28 cellular contexts compared by ENCODE assay signal in the genomic region with DNA sequence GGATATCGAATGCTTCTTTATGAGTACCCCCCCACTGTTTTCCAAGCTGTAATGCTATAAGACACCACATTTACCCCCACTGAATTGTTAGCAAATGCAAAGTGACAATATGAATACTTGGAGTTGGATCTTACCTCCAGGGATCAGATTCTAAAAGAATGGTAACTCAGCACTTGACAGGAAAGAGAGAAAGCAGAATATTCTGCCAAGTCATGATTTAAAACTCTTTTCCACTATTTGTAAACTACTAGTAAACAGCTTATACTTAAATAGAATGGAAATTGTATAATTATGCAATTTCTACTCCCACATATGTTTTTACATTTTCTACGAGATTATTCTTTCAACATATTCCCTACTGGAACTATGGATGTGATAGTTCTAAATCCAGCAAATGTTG. TPM values are rescaled to one million over a fixed set of nuclear protein-coding genes. Genes with fewer than 3 reads are reported as not detected.
"Had no signal": no experiment of that assay in that cellular context is flagged by ENCODE, and none has a peak within 500 bp of the region (broad histone marks: within the 10 kb centered on the region; RNA-seq: fewer than 3 reads in every experiment).

No MANE protein-coding gene starts in this region.

- H3K4me2 ChIP-seq: neural progenitor cell, smooth muscle cell had no signal

- H3K9me3 ChIP-seq: ovary, psoas muscle, spleen, stomach, thoracic aorta, thyroid gland, tibial nerve, upper lobe of right lung, uterus had no signal

- H3K27me3 ChIP-seq: neural progenitor cell, ovary, spleen, stomach, thyroid gland, tibial nerve, upper lobe of right lung, uterus had no signal

- H3K4me1 ChIP-seq: neural progenitor cell, parathyroid adenoma, psoas muscle, spleen, stomach, thyroid gland, tibial nerve, upper lobe of right lung, uterus had no signal

- ATAC-seq: naive thymus-derived CD4-positive, alpha-beta T cell; natural killer cell; psoas muscle; right cardiac atrium; sciatic nerve; stimulated activated naive B cell treated with anti-CD40 and anti-IgM and Interleukin-4, amounts not matched to agents 10 μg/mL and 1 μg/mL and 100 μg/mL, for 72 hours had no signal

- H3K79me2 ChIP-seq: parathyroid adenoma had no signal

- H2AFZ ChIP-seq: neural progenitor cell, parathyroid adenoma had no signal

- H3K27ac ChIP-seq: neural progenitor cell, ovary, parathyroid adenoma, psoas muscle, skin epidermis, spleen, stomach, thoracic aorta, thyroid gland, tibial nerve, upper lobe of right lung, uterus had no signal

- DNase-seq: naive thymus-derived CD4-positive, alpha-beta T cell; natural killer cell; occipital lobe; ovary; posterior cingulate gyrus; psoas muscle; right cardiac atrium; spleen; stimulated activated CD4-positive, alpha-beta T cell treated with anti-CD3 and anti-CD28 coated beads, Interleukin-12 subunit alpha, Interleukin-12 subunit beta, amount 100 ng/mL, for 4 hours; stimulated activated CD4-positive, alpha-beta T cell treated with anti-CD3 and anti-CD28 coated beads, Interleukin-1b, Interleukin-23, amount 100 ng/mL, for 48 hours; stimulated activated CD4-positive, alpha-beta T cell treated with anti-CD3 and anti-CD28 coated beads, Interleukin-4, amount 100 ng/mL, for 1 hour; stimulated activated CD4-positive, alpha-beta T cell treated with anti-CD3 and anti-CD28 coated beads, Interleukin-4, amount 100 ng/mL, for 4 hours; stimulated activated CD8-positive, alpha-beta memory T cell treated with anti-CD3 and anti-CD28 coated beads, Interleukin-4, amount 100 ng/mL, for 48 hours; stimulated activated naive B cell treated with anti-CD40 and anti-IgM and Interleukin-4, amounts not matched to agents 10 μg/mL and 1 μg/mL and 100 μg/mL, for 72 hours; stimulated activated naive CD4-positive, alpha-beta T cell treated with Interleukin-2 at 50 U/mL for 16 hours; stomach; thyroid gland; upper lobe of right lung; uterus had no signal

- H3K36me3 ChIP-seq: neural progenitor cell, ovary, spleen, stomach, thoracic aorta, thyroid gland, tibial nerve, upper lobe of right lung, uterus had no signal

- H3K4me3 ChIP-seq: neural progenitor cell, ovary, psoas muscle, skin epidermis, smooth muscle cell, spleen, stomach, thoracic aorta, thyroid gland, tibial nerve, upper lobe of right lung, uterus had no signal

- H3K9ac ChIP-seq: neural progenitor cell, parathyroid adenoma had no signal

RNA-seq across cellular contexts. Expression of gene TFEC, which starts 56.0 kb away (rescaled TPM):
- total RNA-seq: progenitor cell of endocrine pancreas, smooth muscle cell had no signal
- polyA plus RNA-seq: naive thymus-derived CD4-positive, alpha-beta T cell; neural cell; smooth muscle cell had no signal
